In the genomic region with DNA sequence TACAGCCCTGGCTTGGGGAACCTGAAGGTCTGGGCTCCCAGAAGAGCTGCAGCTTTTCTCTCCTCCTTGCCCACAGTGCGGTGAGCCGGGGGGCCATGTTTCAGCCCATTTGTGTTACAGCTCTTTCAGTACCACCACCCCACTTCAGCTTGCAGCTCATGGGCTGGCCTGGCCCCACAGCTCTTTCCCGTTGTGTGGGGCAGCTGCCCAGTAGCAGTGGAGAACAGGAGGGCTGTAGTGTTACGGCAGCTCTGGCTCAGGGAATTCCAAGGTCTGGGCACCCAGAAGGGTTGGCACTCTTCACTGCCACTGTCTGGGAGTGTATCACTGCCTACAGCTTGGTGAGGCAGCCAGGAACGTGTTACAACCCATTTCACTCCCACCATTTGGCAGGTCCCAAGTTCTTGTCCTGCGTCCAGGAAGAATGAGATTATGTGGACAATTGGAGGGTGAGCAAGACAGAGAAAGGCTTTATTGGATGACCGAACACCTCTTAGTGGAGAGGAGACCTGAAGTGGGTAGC, we compare ENCODE assay signal across 18 cellular contexts.
"Had no signal": no experiment of that assay in that cellular context is flagged by ENCODE, and none has a peak within 500 bp of the region (broad histone marks: within the 10 kb centered on the region; RNA-seq: fewer than 3 reads in every experiment).

No MANE protein-coding gene starts in this region.

- H3K27me3 Mint-ChIP-seq: activated CD4-positive, alpha-beta memory T cell treated with anti-CD3 and anti-CD28 coated beads for 36 hours; activated naive CD8-positive, alpha-beta T cell treated with anti-CD3 and anti-CD28 coated beads for 36 hours; brain; naive B cell had no signal

- H3K4me3 ChIP-seq: lung, upper lobe of left lung had no signal

- DNase-seq: activated CD4-positive, alpha-beta memory T cell treated with anti-CD3 and anti-CD28 coated beads for 36 hours; activated gamma-delta T cell; activated naive CD8-positive, alpha-beta T cell treated with anti-CD3 and anti-CD28 coated beads for 36 hours; activated T-cell treated with anti-CD3 and anti-CD28 coated beads, Interleukin-2, amount 50 U/mL, for 48 hours; dermis blood vessel endothelial cell; foreskin melanocyte; naive B cell; stimulated activated CD4-positive, alpha-beta T cell treated with anti-CD3 and anti-CD28 coated beads, Interleukin-15, amount 100 ng/mL, for 24 hours; stimulated activated CD4-positive, alpha-beta T cell treated with anti-CD3 and anti-CD28 coated beads, Interleukin-4, amount 100 ng/mL, for 4 hours; stimulated activated CD8-positive, alpha-beta memory T cell treated with anti-CD3 and anti-CD28 coated beads, Interleukin-4, amount 100 ng/mL, for 48 hours; stimulated activated naive CD4-positive, alpha-beta T cell treated with Interleukin-2 at 50 U/mL for 16 hours; T-helper 9 cell had no signal

- H3K9me3 Mint-ChIP-seq: activated CD4-positive, alpha-beta memory T cell treated with anti-CD3 and anti-CD28 coated beads for 36 hours; activated naive CD8-positive, alpha-beta T cell treated with anti-CD3 and anti-CD28 coated beads for 36 hours; brain had no signal

- H3K27ac Mint-ChIP-seq: activated CD4-positive, alpha-beta memory T cell treated with anti-CD3 and anti-CD28 coated beads for 36 hours; activated naive CD8-positive, alpha-beta T cell treated with anti-CD3 and anti-CD28 coated beads for 36 hours had no signal

- H3K4me3 Mint-ChIP-seq: activated CD4-positive, alpha-beta memory T cell treated with anti-CD3 and anti-CD28 coated beads for 36 hours; activated naive CD8-positive, alpha-beta T cell treated with anti-CD3 and anti-CD28 coated beads for 36 hours; brain had no signal

- H3K9ac ChIP-seq: parathyroid adenoma had no signal

- H2AFZ ChIP-seq: parathyroid adenoma had no signal

- H3K27ac ChIP-seq: epithelial cell of prostate, neutrophil, parathyroid adenoma, upper lobe of left lung had no signal

- H3K4me1 ChIP-seq: parathyroid adenoma had no signal

- H3K9me3 ChIP-seq: neutrophil, upper lobe of left lung had no signal

- H3K27me3 ChIP-seq: neutrophil, upper lobe of left lung had no signal
